Comparison of ENCODE assay signal across 39 cellular contexts in the genomic region with DNA sequence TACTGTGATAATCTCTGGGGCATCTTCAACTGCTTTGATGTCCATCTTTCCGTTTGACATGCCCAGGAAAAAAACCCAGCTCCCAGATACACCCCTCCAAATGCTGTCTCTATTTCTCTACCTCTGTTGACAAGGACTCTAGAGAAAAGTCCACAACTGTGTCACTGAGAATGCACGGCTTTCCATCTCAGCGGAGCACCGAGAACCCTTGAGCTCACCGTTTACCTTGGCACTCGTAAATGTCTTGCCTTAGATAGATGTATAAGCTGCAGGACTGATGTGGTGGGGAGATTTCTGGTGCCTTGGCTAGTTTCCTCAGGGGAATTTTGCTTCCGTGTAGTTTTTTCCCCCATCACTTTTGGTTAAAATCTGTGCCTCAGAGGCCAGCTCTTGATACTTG. TPM values are rescaled to one million over a fixed set of nuclear protein-coding genes. Genes with fewer than 3 reads are reported as not detected.
"Had no signal": no experiment of that assay in that cellular context is flagged by ENCODE, and none has a peak within 500 bp of the region (broad histone marks: within the 10 kb centered on the region; RNA-seq: fewer than 3 reads in every experiment).

No MANE protein-coding gene starts in this region.

- DNase-seq: Karpas-422, Kasumi-1, MG63, MM.1S, MV-4-11, NCI-H1048, NCI-H1092, NCI-H1092 treated with DMSO at 0.1 percent for 48 hours, NCI-H1105, NCI-H1105 treated with DMSO at 0.1 percent for 48 hours, NCI-H1417, NCI-H1417 treated with DMSO at 0.1 percent for 48 hours, NCI-H1436, NCI-H1436 treated with DMSO at 0.1 percent for 48 hours, NCI-H146, NCI-H1694, NCI-H1694 treated with DMSO at 0.1 percent for 48 hours, NCI-H187, NCI-H187 treated with DMSO at 0.1 percent for 48 hours, NCI-H1930, NCI-H2029, NCI-H2029 treated with DMSO at 0.1 percent for 48 hours, NCI-H2081, NCI-H2081 treated with DMSO at 0.1 percent for 48 hours, NCI-H2107, NCI-H2171, NCI-H2171 treated with DMSO at 0.1 percent for 48 hours, NCI-H2227 treated with DMSO at 0.1 percent for 48 hours, NCI-H226, NCI-H345, NCI-H446, NCI-H446 treated with DMSO at 0.1 percent for 48 hours, NCI-H510A, NCI-H510A treated with DMSO at 0.1 percent for 48 hours, NCI-H524, NCI-H524 treated with DMSO at 0.1 percent for 48 hours had no signal

- H3K27me3 ChIP-seq: MG63 had no signal

- H3K9me3 ChIP-seq: MG63 had no signal

- H3K4me3 ChIP-seq: MG63 had no signal

- H3K36me3 ChIP-seq: MG63 had no signal

RNA-seq across cellular contexts. Expression of gene FRMPD2, which starts 24.6 kb away (rescaled TPM):
- total RNA-seq: LHCN-M2, M059J, NCI-H460 had no signal
